ENCODE assay signal across 1 cellular context in the genomic region with DNA sequence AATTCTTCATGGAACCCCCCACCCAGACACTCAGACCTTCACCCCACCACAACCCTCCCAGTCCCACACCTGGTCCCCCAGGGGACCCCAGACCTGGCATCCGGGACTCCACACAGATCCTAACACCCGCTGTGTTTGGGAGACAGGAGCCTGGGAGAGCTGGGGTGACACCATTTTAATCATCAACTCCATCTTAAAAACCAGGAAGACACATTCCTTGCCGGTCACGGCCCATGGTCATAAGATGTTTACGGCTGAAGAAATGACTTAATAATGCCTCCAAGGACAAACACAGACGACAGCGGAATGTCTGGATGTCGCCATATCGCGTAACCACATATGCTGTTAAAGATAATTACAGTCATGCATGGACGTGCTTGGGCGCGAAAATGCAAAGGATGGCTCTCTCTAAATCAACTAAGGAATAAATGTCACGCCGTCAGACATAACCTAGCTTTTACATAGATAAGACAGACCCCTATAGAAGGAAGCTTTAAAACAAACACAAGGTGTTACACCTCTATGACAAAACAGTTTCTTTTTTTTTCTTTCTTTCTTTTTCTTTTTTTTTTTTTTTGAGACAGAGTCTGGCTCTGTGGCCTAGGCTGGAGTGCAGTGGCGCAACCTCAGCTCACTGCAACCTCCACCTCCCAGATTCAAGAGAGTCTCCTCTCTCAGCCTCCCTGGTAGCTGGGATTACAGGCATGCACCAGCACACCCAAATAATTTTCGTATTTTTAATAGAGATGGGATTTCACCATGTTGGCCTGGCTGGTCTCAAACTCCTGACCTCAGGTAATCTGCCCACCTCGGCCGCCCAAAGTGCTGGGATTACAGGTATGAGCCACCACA.
TF ChIP-seq lines count a peak whose summit lies in the region.

No MANE protein-coding gene starts in this region.

TF ChIP-seq in K562, 482 proteins besides CTCF, POLR2A, EP300 and RAD21 (continued from another document and continues in another):
- TF ChIP-seq, protein P1, sequence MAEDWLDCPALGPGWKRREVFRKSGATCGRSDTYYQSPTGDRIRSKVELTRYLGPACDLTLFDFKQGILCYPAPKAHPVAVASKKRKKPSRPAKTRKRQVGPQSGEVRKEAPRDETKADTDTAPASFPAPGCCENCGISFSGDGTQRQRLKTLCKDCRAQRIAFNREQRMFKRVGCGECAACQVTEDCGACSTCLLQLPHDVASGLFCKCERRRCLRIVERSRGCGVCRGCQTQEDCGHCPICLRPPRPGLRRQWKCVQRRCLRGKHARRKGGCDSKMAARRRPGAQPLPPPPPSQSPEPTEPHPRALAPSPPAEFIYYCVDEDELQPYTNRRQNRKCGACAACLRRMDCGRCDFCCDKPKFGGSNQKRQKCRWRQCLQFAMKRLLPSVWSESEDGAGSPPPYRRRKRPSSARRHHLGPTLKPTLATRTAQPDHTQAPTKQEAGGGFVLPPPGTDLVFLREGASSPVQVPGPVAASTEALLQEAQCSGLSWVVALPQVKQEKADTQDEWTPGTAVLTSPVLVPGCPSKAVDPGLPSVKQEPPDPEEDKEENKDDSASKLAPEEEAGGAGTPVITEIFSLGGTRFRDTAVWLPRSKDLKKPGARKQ (CRISPR knock-in tag; IDR thresholded peaks at IDR 0.05): no peak
- TF ChIP-seq MTA3 (IDR thresholded peaks at IDR 0.05; ENCODE audit: borderline replicate concordance) (peak; percentile 41; the same call in 1 of the 2 replicates), MTA1 (IDR thresholded peaks at IDR 0.05; ENCODE audit: borderline replicate concordance) (no peak), ZNF23 (CRISPR knock-in tag; IDR thresholded peaks at IDR 0.05) (no peak), ZBTB7A (IDR thresholded peaks at IDR 0.05; ENCODE audit: borderline replicate concordance, control insufficient read depth, low read depth, low read length) (no peak; the same call in 1 of the 2 replicates), CBFB (CRISPR knock-in tag; IDR thresholded peaks at IDR 0.05) (no peak), ZNF583 (CRISPR knock-in tag; IDR thresholded peaks at IDR 0.05) (peak; percentile 97), ZNF311 (CRISPR knock-in tag; IDR thresholded peaks at IDR 0.05) (peak; percentile 86), EZH2 (IDR thresholded peaks at IDR 0.05; ENCODE audit: borderline replicate concordance, low read depth, low read length) (no peak), CCAR2 (IDR thresholded peaks at IDR 0.05; ENCODE audit: low read depth, low read length) (no peak), THRAP3 (IDR thresholded peaks at IDR 0.05; ENCODE audit: borderline replicate concordance) (no peak), TCFL5 (CRISPR knock-in tag; conservative IDR thresholded peaks at IDR 0.05) (peak; percentile 83), RUNX1 (IDR thresholded peaks at IDR 0.05; ENCODE audit: low read depth) (no peak), ZBTB17 (CRISPR knock-in tag; IDR thresholded peaks at IDR 0.05) (peak; percentile 85), TGIF2 (CRISPR knock-in tag; IDR thresholded peaks at IDR 0.05) (no peak), SMARCB1 (IDR thresholded peaks at IDR 0.05; ENCODE audit: insufficient read length, low read depth) (no peak), GABPB2 (CRISPR knock-in tag; conservative IDR thresholded peaks at IDR 0.05) (no peak), HDAC1 (IDR thresholded peaks at IDR 0.05) (no peak), ETS2 (tag; IDR thresholded peaks at IDR 0.05; ENCODE audit: borderline replicate concordance, poor library complexity, severe bottlenecking) (peak; percentile 57), TAF7 (tag; IDR thresholded peaks at IDR 0.05) (peak; percentile 83), HDAC8 (tag; IDR thresholded peaks at IDR 0.05) (peak; percentile 97), MYC (IDR thresholded peaks at IDR 0.05; ENCODE audit: low read depth, low read length) (no peak), MYC (CRISPR knock-in tag; IDR thresholded peaks at IDR 0.05; ENCODE audit: borderline replicate concordance, low read depth) (peak; percentile 87), SRSF1 (IDR thresholded peaks at IDR 0.05; ENCODE audit: low read depth, low read length) (no peak), ZNF764 (CRISPR knock-in tag; IDR thresholded peaks at IDR 0.05; ENCODE audit: low read depth) (no peak), NFATC3 (IDR thresholded peaks at IDR 0.05) (no peak)
- TF ChIP-seq, protein P2, sequence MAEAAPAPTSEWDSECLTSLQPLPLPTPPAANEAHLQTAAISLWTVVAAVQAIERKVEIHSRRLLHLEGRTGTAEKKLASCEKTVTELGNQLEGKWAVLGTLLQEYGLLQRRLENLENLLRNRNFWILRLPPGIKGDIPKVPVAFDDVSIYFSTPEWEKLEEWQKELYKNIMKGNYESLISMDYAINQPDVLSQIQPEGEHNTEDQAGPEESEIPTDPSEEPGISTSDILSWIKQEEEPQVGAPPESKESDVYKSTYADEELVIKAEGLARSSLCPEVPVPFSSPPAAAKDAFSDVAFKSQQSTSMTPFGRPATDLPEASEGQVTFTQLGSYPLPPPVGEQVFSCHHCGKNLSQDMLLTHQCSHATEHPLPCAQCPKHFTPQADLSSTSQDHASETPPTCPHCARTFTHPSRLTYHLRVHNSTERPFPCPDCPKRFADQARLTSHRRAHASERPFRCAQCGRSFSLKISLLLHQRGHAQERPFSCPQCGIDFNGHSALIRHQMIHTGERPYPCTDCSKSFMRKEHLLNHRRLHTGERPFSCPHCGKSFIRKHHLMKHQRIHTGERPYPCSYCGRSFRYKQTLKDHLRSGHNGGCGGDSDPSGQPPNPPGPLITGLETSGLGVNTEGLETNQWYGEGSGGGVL (CRISPR knock-in tag; IDR thresholded peaks at IDR 0.05): peak; percentile 66; the same call in 1 of the 2 replicates
- TF ChIP-seq, protein P3, sequence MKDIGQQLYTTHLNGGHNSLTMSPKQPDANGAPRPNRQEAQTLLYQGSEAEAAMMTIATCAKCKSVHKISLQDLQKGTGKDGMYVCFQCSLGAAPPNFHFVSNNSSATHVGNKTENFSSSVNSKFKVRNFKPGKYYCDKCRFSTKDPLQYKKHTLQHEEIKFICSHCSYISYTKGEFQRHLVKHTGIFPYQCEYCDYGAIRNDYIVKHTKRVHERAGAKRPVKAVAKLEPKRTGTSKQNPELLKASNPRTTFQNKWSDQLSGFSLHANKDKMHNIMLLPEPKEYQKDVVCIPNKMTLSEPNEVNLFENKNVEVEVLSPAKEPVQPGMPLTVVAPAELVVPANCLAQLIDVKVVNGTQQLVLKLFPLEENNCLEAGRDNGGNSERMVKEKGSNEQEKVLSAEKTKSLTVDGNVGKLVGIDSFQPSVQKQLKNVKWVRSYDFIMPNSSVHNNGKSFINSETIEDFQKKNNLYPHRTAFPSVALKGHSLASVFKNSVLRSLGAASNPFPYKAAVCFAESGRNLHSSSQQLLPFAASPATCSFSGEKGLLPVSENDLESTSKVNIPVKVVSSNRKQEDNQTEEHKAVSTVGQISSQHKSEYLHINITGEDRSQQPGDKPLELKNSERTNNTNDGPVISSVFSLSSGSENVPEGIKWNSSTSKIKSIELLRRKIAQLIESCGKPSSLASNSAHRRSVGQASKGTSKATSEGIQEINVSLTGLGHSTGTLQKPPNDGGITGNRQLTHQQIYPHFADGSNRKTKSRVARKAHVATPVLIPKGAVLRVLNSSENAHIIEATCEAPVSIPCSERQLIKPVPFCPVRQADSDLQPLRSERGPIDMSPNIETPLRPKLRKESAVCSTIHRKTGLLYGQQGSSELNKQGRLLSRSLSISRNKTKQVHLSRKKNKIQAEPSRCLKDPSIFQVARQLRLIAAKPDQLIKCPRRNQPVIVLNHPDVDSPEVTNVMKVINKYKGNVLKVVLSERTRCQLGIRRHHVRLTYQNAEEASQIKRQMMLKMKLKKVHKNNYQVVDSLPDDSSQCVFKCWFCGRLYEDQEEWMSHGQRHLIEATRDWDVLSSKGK (CRISPR knock-in tag; IDR thresholded peaks at IDR 0.05): no peak
- TF ChIP-seq, protein P4, sequence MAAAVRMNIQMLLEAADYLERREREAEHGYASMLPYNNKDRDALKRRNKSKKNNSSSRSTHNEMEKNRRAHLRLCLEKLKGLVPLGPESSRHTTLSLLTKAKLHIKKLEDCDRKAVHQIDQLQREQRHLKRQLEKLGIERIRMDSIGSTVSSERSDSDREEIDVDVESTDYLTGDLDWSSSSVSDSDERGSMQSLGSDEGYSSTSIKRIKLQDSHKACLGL (CRISPR knock-in tag; IDR thresholded peaks at IDR 0.05; ENCODE audit: borderline replicate concordance, poor library complexity, severe bottlenecking): no peak
- TF ChIP-seq, protein P5, sequence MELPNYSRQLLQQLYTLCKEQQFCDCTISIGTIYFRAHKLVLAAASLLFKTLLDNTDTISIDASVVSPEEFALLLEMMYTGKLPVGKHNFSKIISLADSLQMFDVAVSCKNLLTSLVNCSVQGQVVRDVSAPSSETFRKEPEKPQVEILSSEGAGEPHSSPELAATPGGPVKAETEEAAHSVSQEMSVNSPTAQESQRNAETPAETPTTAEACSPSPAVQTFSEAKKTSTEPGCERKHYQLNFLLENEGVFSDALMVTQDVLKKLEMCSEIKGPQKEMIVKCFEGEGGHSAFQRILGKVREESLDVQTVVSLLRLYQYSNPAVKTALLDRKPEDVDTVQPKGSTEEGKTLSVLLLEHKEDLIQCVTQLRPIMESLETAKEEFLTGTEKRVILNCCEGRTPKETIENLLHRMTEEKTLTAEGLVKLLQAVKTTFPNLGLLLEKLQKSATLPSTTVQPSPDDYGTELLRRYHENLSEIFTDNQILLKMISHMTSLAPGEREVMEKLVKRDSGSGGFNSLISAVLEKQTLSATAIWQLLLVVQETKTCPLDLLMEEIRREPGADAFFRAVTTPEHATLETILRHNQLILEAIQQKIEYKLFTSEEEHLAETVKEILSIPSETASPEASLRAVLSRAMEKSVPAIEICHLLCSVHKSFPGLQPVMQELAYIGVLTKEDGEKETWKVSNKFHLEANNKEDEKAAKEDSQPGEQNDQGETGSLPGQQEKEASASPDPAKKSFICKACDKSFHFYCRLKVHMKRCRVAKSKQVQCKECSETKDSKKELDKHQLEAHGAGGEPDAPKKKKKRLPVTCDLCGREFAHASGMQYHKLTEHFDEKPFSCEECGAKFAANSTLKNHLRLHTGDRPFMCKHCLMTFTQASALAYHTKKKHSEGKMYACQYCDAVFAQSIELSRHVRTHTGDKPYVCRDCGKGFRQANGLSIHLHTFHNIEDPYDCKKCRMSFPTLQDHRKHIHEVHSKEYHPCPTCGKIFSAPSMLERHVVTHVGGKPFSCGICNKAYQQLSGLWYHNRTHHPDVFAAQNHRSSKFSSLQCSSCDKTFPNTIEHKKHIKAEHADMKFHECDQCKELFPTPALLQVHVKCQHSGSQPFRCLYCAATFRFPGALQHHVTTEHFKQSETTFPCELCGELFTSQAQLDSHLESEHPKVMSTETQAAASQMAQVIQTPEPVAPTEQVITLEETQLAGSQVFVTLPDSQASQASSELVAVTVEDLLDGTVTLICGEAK (IDR thresholded peaks at IDR 0.05): no peak
- TF ChIP-seq, protein P5 (CRISPR knock-in tag; IDR thresholded peaks at IDR 0.05): no peak
- TF ChIP-seq, protein P6, sequence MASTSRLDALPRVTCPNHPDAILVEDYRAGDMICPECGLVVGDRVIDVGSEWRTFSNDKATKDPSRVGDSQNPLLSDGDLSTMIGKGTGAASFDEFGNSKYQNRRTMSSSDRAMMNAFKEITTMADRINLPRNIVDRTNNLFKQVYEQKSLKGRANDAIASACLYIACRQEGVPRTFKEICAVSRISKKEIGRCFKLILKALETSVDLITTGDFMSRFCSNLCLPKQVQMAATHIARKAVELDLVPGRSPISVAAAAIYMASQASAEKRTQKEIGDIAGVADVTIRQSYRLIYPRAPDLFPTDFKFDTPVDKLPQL (IDR thresholded peaks at IDR 0.05; ENCODE audit: extremely low read depth, insufficient read length): no peak
- TF ChIP-seq, protein P7, sequence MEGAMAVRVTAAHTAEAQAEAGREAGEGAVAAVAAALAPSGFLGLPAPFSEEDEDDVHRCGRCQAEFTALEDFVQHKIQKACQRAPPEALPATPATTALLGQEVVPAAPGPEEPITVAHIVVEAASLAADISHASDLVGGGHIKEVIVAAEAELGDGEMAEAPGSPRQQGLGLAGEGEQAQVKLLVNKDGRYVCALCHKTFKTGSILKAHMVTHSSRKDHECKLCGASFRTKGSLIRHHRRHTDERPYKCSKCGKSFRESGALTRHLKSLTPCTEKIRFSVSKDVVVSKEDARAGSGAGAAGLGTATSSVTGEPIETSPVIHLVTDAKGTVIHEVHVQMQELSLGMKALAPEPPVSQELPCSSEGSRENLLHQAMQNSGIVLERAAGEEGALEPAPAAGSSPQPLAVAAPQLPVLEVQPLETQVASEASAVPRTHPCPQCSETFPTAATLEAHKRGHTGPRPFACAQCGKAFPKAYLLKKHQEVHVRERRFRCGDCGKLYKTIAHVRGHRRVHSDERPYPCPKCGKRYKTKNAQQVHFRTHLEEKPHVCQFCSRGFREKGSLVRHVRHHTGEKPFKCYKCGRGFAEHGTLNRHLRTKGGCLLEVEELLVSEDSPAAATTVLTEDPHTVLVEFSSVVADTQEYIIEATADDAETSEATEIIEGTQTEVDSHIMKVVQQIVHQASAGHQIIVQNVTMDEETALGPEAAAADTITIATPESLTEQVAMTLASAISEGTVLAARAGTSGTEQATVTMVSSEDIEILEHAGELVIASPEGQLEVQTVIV (CRISPR knock-in tag; IDR thresholded peaks at IDR 0.05; ENCODE audit: borderline replicate concordance): peak; percentile 80; the same call in 1 of the 2 replicates
- TF ChIP-seq, protein P8, sequence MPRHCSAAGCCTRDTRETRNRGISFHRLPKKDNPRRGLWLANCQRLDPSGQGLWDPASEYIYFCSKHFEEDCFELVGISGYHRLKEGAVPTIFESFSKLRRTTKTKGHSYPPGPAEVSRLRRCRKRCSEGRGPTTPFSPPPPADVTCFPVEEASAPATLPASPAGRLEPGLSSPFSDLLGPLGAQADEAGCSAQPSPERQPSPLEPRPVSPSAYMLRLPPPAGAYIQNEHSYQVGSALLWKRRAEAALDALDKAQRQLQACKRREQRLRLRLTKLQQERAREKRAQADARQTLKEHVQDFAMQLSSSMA (CRISPR knock-in tag; IDR thresholded peaks at IDR 0.05): no peak
